In the genomic region with DNA sequence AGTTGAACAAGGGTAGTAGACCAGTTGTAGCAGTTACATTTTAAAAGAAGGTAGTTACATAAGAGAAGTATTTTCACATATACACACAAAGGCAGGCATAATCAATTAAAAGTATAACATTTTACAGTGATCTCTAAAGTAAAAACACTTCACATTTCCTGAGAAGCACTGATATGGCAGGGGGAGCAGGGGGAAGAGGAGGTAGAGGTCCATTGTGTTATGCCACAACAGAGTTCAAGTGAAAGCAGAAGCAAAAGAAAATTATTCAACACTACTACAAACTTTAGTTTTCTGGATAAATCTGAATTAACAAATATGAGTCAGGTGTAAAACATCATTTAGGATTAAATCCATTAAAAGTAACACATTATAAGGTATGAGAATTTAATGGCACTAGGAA, we compare ENCODE assay signal across 21 cellular contexts.
"Had no signal": no experiment of that assay in that cellular context is flagged by ENCODE, and none has a peak within 500 bp of the region (broad histone marks: within the 10 kb centered on the region; RNA-seq: fewer than 3 reads in every experiment).

No MANE protein-coding gene starts in this region.

- DNase-seq: activated CD4-positive, alpha-beta memory T cell treated with anti-CD3 and anti-CD28 coated beads, Interleukin-2, amount 10 ng/mL, durations not matched to agents 7 days and 5 days; activated CD4-positive, alpha-beta T cell treated with anti-CD3 and anti-CD28 coated beads for 48 hours; activated CD4-positive, CD25-positive, alpha-beta regulatory T cell; activated naive CD4-positive, alpha-beta T cell treated with anti-CD3 and anti-CD28 coated beads, Interleukin-2, amount 10 ng/mL, durations not matched to agents 7 days and 5 days; activated T-cell treated with anti-CD3 and anti-CD28 coated beads, Interleukin-2, amount 50 U/mL, for 24 hours; amniotic stem cell; erythroblast; foreskin melanocyte; glutamatergic neuron; hypothalamus; kidney; mucosa of descending colon; nucleus accumbens; sigmoid colon; stimulated activated CD4-positive, alpha-beta T cell treated with anti-CD3 and anti-CD28 coated beads, Interleukin-4, amount 100 ng/mL, for 24 hours; upper lobe of right lung had no signal

- H3K9me3 ChIP-seq: mucosa of descending colon, sigmoid colon, upper lobe of right lung had no signal

- H3K9me3 Mint-ChIP-seq: activated CD4-positive, alpha-beta memory T cell treated with anti-CD3 and anti-CD28 coated beads, Interleukin-2, amount 10 ng/mL, durations not matched to agents 7 days and 5 days; activated naive CD4-positive, alpha-beta T cell treated with anti-CD3 and anti-CD28 coated beads, Interleukin-2, amount 10 ng/mL, durations not matched to agents 7 days and 5 days; activated T-cell treated with anti-CD3 and anti-CD28 coated beads, Interleukin-2, amount 50 U/mL, for 24 hours; activated T-helper 2 cell treated with anti-CD3 and anti-CD28 coated beads, Interferon-gamma antibody, Interleukin-2, Interleukin-4, amounts not matched to agents 10 μg/mL and 5 μg/mL and 100 μg/mL, durations not matched to agents 14 hours and 24 hours and 36 hours; stimulated activated memory B cell treated with anti-CD40 and anti-IgM and Interleukin-4, amounts not matched to agents 10 μg/mL and 1 μg/mL and 100 μg/mL, for 72 hours had no signal

- H3K27me3 ChIP-seq: cardiac muscle cell, sigmoid colon, upper lobe of right lung had no signal

- H3K4me3 Mint-ChIP-seq: activated CD4-positive, alpha-beta memory T cell treated with anti-CD3 and anti-CD28 coated beads, Interleukin-2, amount 10 ng/mL, durations not matched to agents 7 days and 5 days; activated naive CD4-positive, alpha-beta T cell treated with anti-CD3 and anti-CD28 coated beads, Interleukin-2, amount 10 ng/mL, durations not matched to agents 7 days and 5 days; activated T-cell treated with anti-CD3 and anti-CD28 coated beads, Interleukin-2, amount 50 U/mL, for 24 hours; nephron; stimulated activated memory B cell treated with anti-CD40 and anti-IgM and Interleukin-4, amounts not matched to agents 10 μg/mL and 1 μg/mL and 100 μg/mL, for 72 hours had no signal

- H3K27ac Mint-ChIP-seq: activated CD4-positive, alpha-beta memory T cell treated with anti-CD3 and anti-CD28 coated beads, Interleukin-2, amount 10 ng/mL, durations not matched to agents 7 days and 5 days; activated naive CD4-positive, alpha-beta T cell treated with anti-CD3 and anti-CD28 coated beads, Interleukin-2, amount 10 ng/mL, durations not matched to agents 7 days and 5 days; activated T-helper 2 cell treated with anti-CD3 and anti-CD28 coated beads, Interferon-gamma antibody, Interleukin-2, Interleukin-4, amounts not matched to agents 10 μg/mL and 5 μg/mL and 100 μg/mL, durations not matched to agents 14 hours and 24 hours and 36 hours; nephron; stimulated activated memory B cell treated with anti-CD40 and anti-IgM and Interleukin-4, amounts not matched to agents 10 μg/mL and 1 μg/mL and 100 μg/mL, for 72 hours had no signal

- H3K4me3 ChIP-seq: cardiac muscle cell, mucosa of descending colon, sigmoid colon, upper lobe of right lung had no signal

- H3K27ac ChIP-seq: sigmoid colon, upper lobe of right lung had no signal

- H3K27me3 Mint-ChIP-seq: activated CD4-positive, alpha-beta memory T cell treated with anti-CD3 and anti-CD28 coated beads, Interleukin-2, amount 10 ng/mL, durations not matched to agents 7 days and 5 days; activated naive CD4-positive, alpha-beta T cell treated with anti-CD3 and anti-CD28 coated beads, Interleukin-2, amount 10 ng/mL, durations not matched to agents 7 days and 5 days; activated T-cell treated with anti-CD3 and anti-CD28 coated beads, Interleukin-2, amount 50 U/mL, for 24 hours; stimulated activated memory B cell treated with anti-CD40 and anti-IgM and Interleukin-4, amounts not matched to agents 10 μg/mL and 1 μg/mL and 100 μg/mL, for 72 hours had no signal

- H3K36me3 ChIP-seq: sigmoid colon, upper lobe of right lung had no signal

- ATAC-seq: left lobe of liver; mucosa of descending colon; stimulated activated memory B cell treated with anti-CD40 and anti-IgM and Interleukin-4, amounts not matched to agents 10 μg/mL and 1 μg/mL and 100 μg/mL, for 72 hours; upper lobe of right lung had no signal
